8 cellular contexts compared by ENCODE assay signal in the genomic region with DNA sequence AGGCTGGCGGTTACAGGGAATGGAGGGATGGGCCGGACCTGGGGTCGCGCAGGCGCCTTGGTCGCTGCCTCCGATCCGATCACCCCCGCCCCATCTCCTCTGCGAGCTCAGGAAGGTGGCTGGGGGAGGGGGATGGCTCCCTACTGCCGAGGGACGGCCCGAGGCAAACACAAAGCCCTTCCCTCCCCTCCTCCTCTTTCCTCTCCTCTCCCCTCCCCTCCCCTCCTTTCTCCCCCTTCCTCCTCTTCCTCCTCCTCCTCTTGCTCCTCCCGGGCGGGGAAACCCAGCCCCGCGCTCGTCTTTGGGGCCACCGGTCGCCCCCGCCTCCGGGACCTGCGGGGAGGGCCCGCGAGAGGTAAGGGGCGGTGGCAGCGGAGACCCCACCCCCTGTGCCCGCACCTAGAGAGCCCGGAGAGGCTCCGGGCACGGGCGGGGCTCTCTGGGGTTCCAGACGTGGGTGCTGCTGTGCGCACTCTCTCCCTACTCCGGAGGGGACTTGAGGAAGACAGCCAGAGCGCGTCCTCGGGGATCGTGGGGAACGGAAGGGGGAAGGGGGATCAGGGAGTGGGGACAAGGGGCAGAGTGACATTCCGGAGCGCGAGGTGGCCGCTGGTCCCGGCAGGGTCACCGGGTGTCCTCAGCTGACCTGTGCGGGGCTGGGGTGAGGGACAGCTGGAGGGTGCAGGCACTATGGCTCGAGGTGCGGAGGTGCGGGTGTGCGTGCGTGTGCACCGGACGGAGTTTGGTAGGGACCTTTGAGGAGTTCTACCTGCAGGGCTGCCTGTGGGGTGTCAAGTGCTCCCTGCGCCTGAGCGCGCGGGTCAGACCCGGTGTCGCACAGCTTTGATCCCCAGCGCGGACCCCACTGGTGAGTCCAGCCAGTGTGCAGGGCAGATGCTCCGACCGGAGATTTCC. TPM values are rescaled to one million over a fixed set of nuclear protein-coding genes. Genes with fewer than 3 reads are reported as not detected.
A peak's percentile ranks its signal among the peaks of the same experiment; 100 is the strongest.
DNase-seq lines count a peak whose midpoint lies in the region; ATAC-seq and TF ChIP-seq lines count a peak whose summit lies in the region.

A gene with protein sequence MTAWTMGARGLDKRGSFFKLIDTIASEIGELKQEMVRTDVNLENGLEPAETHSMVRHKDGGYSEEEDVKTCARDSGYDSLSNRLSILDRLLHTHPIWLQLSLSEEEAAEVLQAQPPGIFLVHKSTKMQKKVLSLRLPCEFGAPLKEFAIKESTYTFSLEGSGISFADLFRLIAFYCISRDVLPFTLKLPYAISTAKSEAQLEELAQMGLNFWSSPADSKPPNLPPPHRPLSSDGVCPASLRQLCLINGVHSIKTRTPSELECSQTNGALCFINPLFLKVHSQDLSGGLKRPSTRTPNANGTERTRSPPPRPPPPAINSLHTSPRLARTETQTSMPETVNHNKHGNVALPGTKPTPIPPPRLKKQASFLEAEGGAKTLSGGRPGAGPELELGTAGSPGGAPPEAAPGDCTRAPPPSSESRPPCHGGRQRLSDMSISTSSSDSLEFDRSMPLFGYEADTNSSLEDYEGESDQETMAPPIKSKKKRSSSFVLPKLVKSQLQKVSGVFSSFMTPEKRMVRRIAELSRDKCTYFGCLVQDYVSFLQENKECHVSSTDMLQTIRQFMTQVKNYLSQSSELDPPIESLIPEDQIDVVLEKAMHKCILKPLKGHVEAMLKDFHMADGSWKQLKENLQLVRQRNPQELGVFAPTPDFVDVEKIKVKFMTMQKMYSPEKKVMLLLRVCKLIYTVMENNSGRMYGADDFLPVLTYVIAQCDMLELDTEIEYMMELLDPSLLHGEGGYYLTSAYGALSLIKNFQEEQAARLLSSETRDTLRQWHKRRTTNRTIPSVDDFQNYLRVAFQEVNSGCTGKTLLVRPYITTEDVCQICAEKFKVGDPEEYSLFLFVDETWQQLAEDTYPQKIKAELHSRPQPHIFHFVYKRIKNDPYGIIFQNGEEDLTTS (plus strand): TSS at position 286 of the 915 bp plus-strand sequence. CDS start 131,344 bp downstream, outside the sequence.

- no peaks in the 10 kb centered on the region for H3K36me3 Mint-ChIP-seq in activated T-helper 2 cell treated with anti-CD3 and anti-CD28 coated beads, Interferon-gamma antibody, Interleukin-2, Interleukin-4, amounts not matched to agents 10 μg/mL and 5 μg/mL and 100 μg/mL, durations not matched to agents 14 hours and 24 hours and 36 hours (ENCODE audit: low read depth)
- peaks cover 11% of the 10 kb centered on the region for H3K36me3 Mint-ChIP-seq in nephron progenitor cell (ENCODE audit: low read depth)

- no peak for TF ChIP-seq CTCF in GM10266 (IDR thresholded peaks at IDR 0.05; ENCODE audit: control insufficient read depth, insufficient read depth, low read depth, missing control alignments)
- no peak for TF ChIP-seq CTCF in nephron progenitor cell (IDR thresholded peaks at IDR 0.05)

- no peaks in the 10 kb centered on the region for H3K4me1 Mint-ChIP-seq in activated T-helper 2 cell treated with anti-CD3 and anti-CD28 coated beads, Interferon-gamma antibody, Interleukin-2, Interleukin-4, amounts not matched to agents 10 μg/mL and 5 μg/mL and 100 μg/mL, durations not matched to agents 14 hours and 24 hours and 36 hours (ENCODE audit: low read depth)
- H3K4me1 Mint-ChIP-seq in nephron progenitor cell, result peaks cover 67% of the 10 kb centered on the region

- no peak within 1 kb of the TSS for H3K27ac Mint-ChIP-seq in activated T-helper 2 cell treated with anti-CD3 and anti-CD28 coated beads, Interferon-gamma antibody, Interleukin-2, Interleukin-4, amounts not matched to agents 10 μg/mL and 5 μg/mL and 100 μg/mL, durations not matched to agents 14 hours and 24 hours and 36 hours
- peak within 1 kb of the TSS; percentile 99 for H3K27ac Mint-ChIP-seq in nephron progenitor cell

- no peaks in the 10 kb centered on the region for H3K9me3 Mint-ChIP-seq in activated T-helper 2 cell treated with anti-CD3 and anti-CD28 coated beads, Interferon-gamma antibody, Interleukin-2, Interleukin-4, amounts not matched to agents 10 μg/mL and 5 μg/mL and 100 μg/mL, durations not matched to agents 14 hours and 24 hours and 36 hours
- H3K9me3 Mint-ChIP-seq in nephron progenitor cell, result no peaks in the 10 kb centered on the region

- intact Hi-C loops in activated T-helper 2 cell treated with anti-CD3 and anti-CD28 coated beads, Interferon-gamma antibody, Interleukin-2, Interleukin-4, amounts not matched to agents 10 μg/mL and 5 μg/mL and 100 μg/mL, durations not matched to agents 14 hours and 24 hours and 36 hours (cut with micrococcal nuclease), result no loop called here

- H3K27me3 Mint-ChIP-seq in activated T-helper 2 cell treated with anti-CD3 and anti-CD28 coated beads, Interferon-gamma antibody, Interleukin-2, Interleukin-4, amounts not matched to agents 10 μg/mL and 5 μg/mL and 100 μg/mL, durations not matched to agents 14 hours and 24 hours and 36 hours (ENCODE audit: low read depth), result peaks cover 39% of the 10 kb centered on the region
- H3K27me3 Mint-ChIP-seq in nephron progenitor cell (ENCODE audit: low read depth, poor library complexity), result peaks cover 5% of the 10 kb centered on the region

- DNase-seq in GM10266 (ENCODE audit: extremely low spot score) (peak; percentile 38), NCI-H1694 treated with DMSO at 0.1 percent for 48 hours (lab: John Stamatoyannopoulos, UW) (peak; percentile 86), glomerular endothelial cell (ENCODE audit: extremely low read depth, low read depth, low spot score) (peak; percentile 18), nephron progenitor cell (peak; percentile 95), T-helper 9 cell (no peak)
- DNase-seq in activated T-helper 2 cell treated with anti-CD3 and anti-CD28 coated beads, Interferon-gamma antibody, Interleukin-2, Interleukin-4, amounts not matched to agents 10 μg/mL and 5 μg/mL and 100 μg/mL, durations not matched to agents 14 hours and 24 hours and 36 hours (ENCODE audit: low spot score), result no peak
- DNase-seq in stimulated activated naive CD4-positive, alpha-beta T cell (lab: John Stamatoyannopoulos, UW), result no peak

- peak within 1 kb of the TSS; percentile 45 for H3K4me3 Mint-ChIP-seq in activated T-helper 2 cell treated with anti-CD3 and anti-CD28 coated beads, Interferon-gamma antibody, Interleukin-2, Interleukin-4, amounts not matched to agents 10 μg/mL and 5 μg/mL and 100 μg/mL, durations not matched to agents 14 hours and 24 hours and 36 hours (ENCODE audit: low read depth)
- H3K4me3 Mint-ChIP-seq in nephron progenitor cell, result peak within 1 kb of the TSS; percentile 90

- ATAC-seq in HG02840 (IDR thresholded peaks at IDR 0.05; ENCODE audit: low FRiP score, unreplicated experiment), result no peak

RNA-seq across cellular contexts. Expression of the gene that starts here (rescaled TPM):
- not detected in 2 replicates for total RNA-seq in activated T-helper 2 cell treated with anti-CD3 and anti-CD28 coated beads, Interferon-gamma antibody, Interleukin-2, Interleukin-4, amounts not matched to agents 10 μg/mL and 5 μg/mL and 100 μg/mL, durations not matched to agents 14 hours and 24 hours and 36 hours
- total RNA-seq in glomerular endothelial cell, result 131 and 143 TPM in 2 replicates

Comparison
In these comparisons a context has a peak if more than half of its experiments do, and no peak if none do; other contexts are left out.
1. RNA of the gene that starts here (total RNA-seq): 131 to 143 TPM in glomerular endothelial cell; not detected in activated T-helper 2 cell treated with anti-CD3 and anti-CD28 coated beads, Interferon-gamma antibody, Interleukin-2, Interleukin-4, amounts not matched to agents 10 μg/mL and 5 μg/mL and 100 μg/mL, durations not matched to agents 14 hours and 24 hours and 36 hours; every median in the first group is over 100 times any median in the second.
2. DNase-seq: peak in GM10266 (single experiment), NCI-H1694 treated with DMSO at 0.1 percent for 48 hours (single experiment), glomerular endothelial cell (single experiment) and nephron progenitor cell (single experiment); none in activated T-helper 2 cell treated with anti-CD3 and anti-CD28 coated beads, Interferon-gamma antibody, Interleukin-2, Interleukin-4, amounts not matched to agents 10 μg/mL and 5 μg/mL and 100 μg/mL, durations not matched to agents 14 hours and 24 hours and 36 hours (single experiment), T-helper 9 cell (single experiment) and stimulated activated naive CD4-positive, alpha-beta T cell (0 of 6).